8 cellular contexts compared by ENCODE assay signal in genomic region chr20:20360464-20360863, GRCh38. TPM values are rescaled to one million over a fixed set of nuclear protein-coding genes. Genes with fewer than 3 reads are reported as not detected.
DNase-seq lines count a peak whose midpoint lies in the region; ATAC-seq and TF ChIP-seq lines count a peak whose summit lies in the region.

No MANE protein-coding gene starts in this region.

- H4K5ac ChIP-seq in IMR-90 (ENCODE audit: low read depth, low read length): no peak overlapping the region

- POLR2A ChIA-PET in IMR-90 (lab: Charles Lee; ENCODE audit: unreplicated experiment): no interaction called here

- H2BK20ac ChIP-seq in IMR-90 (ENCODE audit: low read depth, low read length): no peak overlapping the region

- no peak overlapping the region for H4K8ac ChIP-seq in IMR-90 (ENCODE audit: low read depth in 2 of 2, low read length in 2 of 2)

- H3K79me2 ChIP-seq in OCI-LY1 (ENCODE audit: insufficient read depth, low read length) (no peaks in the 10 kb centered on the region), hepatocyte (no peaks in the 10 kb centered on the region), smooth muscle cell (ENCODE audit: low read depth) (no peaks in the 10 kb centered on the region)

- no peak overlapping the region for H3K9ac ChIP-seq in IMR-90 (ENCODE audit: low read depth, low read length)
- H3K9ac ChIP-seq in OCI-LY1 (ENCODE audit: low read length): no peak overlapping the region
- no peak overlapping the region for H3K9ac ChIP-seq in smooth muscle cell (ENCODE audit: low read depth)

- H2AK5ac ChIP-seq in IMR-90 (ENCODE audit: low read depth, low read length): no peak overlapping the region

- peak; percentile 86 for TF ChIP-seq RAD21 in IMR-90 (IDR thresholded peaks at IDR 0.05; ENCODE audit: low read length)

- peak overlapping the region; percentile 9 for H2AFZ ChIP-seq in IMR-90 (replicated peaks; ENCODE audit: low read length, poor library complexity)
- H2AFZ ChIP-seq in OCI-LY1 (ENCODE audit: low read length): no peak overlapping the region
- no peak overlapping the region for H2AFZ ChIP-seq in hepatocyte
- no peak overlapping the region for H2AFZ ChIP-seq in smooth muscle cell (ENCODE audit: low read depth)

- no peak overlapping the region for H2BK15ac ChIP-seq in IMR-90 (ENCODE audit: low read depth, low read length)

- H3K4ac ChIP-seq in IMR-90 (ENCODE audit: low read depth, low read length): no peak overlapping the region

- TF ChIP-seq CTCF in C4-2B (conservative IDR thresholded peaks at IDR 0.05) (peak; percentile 91), IMR-90 (conservative IDR thresholded peaks at IDR 0.05; ENCODE audit: low read depth, low read length) (peak; percentile 92), OCI-LY1 (IDR thresholded peaks at IDR 0.05; ENCODE audit: low read length) (peak; percentile 78), astrocyte of the cerebellum (IDR thresholded peaks at IDR 0.05; ENCODE audit: low read depth, low read length, missing control alignments) (peak; percentile 94), hepatocyte (IDR thresholded peaks at IDR 0.05; ENCODE audit: poor library complexity) (peak; percentile 86), smooth muscle cell (IDR thresholded peaks at IDR 0.05; ENCODE audit: borderline replicate concordance, insufficient read depth, poor library complexity, severe bottlenecking) (peak; percentile 79)

- H3K14ac ChIP-seq in IMR-90 (replicated peaks; ENCODE audit: low read depth, low read length): no peak overlapping the region

- WGBS in IMR-90 (ENCODE audit: extremely low coverage in 2 of 2, insufficient read length in 1 of 2), 2 experiments: no CpG with 5 or more reads among the region's 6 CpGs
- WGBS in hepatocyte (ENCODE audit: low lambda C conversion rate, missing lambda C conversion rate): 4% methylated on average over 6 of the region's 6 CpGs
- 3% methylated on average over 6 of the region's 6 CpGs for WGBS in smooth muscle cell (ENCODE audit: low lambda C conversion rate)

- CTCF ChIA-PET in IMR-90 (lab: Yijun Ruan, JAX): interaction anchor here (1.9 kb wide), 1 partner anchor 11 kb away, joined by 4 read pairs; no protein-coding TSS in a partner anchor

- H3K4me1 ChIP-seq in IMR-90 (ENCODE audit: control insufficient read depth, insufficient read depth, low read length) (no peaks in the 10 kb centered on the region), OCI-LY1 (ENCODE audit: insufficient read depth, low read length, severe bottlenecking) (no peaks in the 10 kb centered on the region), hepatocyte (ENCODE audit: insufficient read depth) (peaks cover 7% of the 10 kb centered on the region), smooth muscle cell (ENCODE audit: low read depth) (no peaks in the 10 kb centered on the region)

- H3K27me3 ChIP-seq in IMR-90 (ENCODE audit: control insufficient read depth, insufficient read depth, low read length): peaks cover 47% of the 10 kb centered on the region
- no peaks in the 10 kb centered on the region for H3K27me3 ChIP-seq in OCI-LY1 (ENCODE audit: insufficient read depth, low read length)
- peaks cover 67% of the 10 kb centered on the region for H3K27me3 ChIP-seq in hepatocyte
- H3K27me3 ChIP-seq in smooth muscle cell (ENCODE audit: low read depth): peaks cover 72% of the 10 kb centered on the region

- H3K4me3 ChIP-seq in IMR-90 (ENCODE audit: insufficient read depth, low read depth, low read length) (no peak overlapping the region), OCI-LY1 (ENCODE audit: low read depth, low read length, poor library complexity, severe bottlenecking) (no peak overlapping the region), astrocyte of the cerebellum (ENCODE audit: low read depth, low read length) (no peak overlapping the region), hepatocyte (no peak overlapping the region), smooth muscle cell (no peak overlapping the region)

- no peak overlapping the region for H4K91ac ChIP-seq in IMR-90 (ENCODE audit: insufficient read depth, low read depth, low read length)

- H3K27ac ChIP-seq in C4-2B: no peak overlapping the region
- H3K27ac ChIP-seq in IMR-90 (ENCODE audit: insufficient read depth, low read length): no peak overlapping the region
- no peak overlapping the region for H3K27ac ChIP-seq in OCI-LY1 (ENCODE audit: low read depth, low read length, poor library complexity, severe bottlenecking)
- H3K27ac ChIP-seq in hepatocyte: no peak overlapping the region
- no peak overlapping the region for H3K27ac ChIP-seq in smooth muscle cell (ENCODE audit: low read depth)

- peak; percentile 69 for DNase-seq in IMR-90
- DNase-seq in astrocyte of the cerebellum (ENCODE audit: low read depth): peak; percentile 33
- DNase-seq in hepatocyte (ENCODE audit: low spot score): peak; percentile 82
- no peak for DNase-seq in smooth muscle cell (lab: John Stamatoyannopoulos, UW; ENCODE audit: unreplicated experiment)

- H3K36me3 ChIP-seq in IMR-90 (ENCODE audit: control insufficient read depth, insufficient read depth, low read length) (no peaks in the 10 kb centered on the region), OCI-LY1 (ENCODE audit: insufficient read depth, low read length) (no peaks in the 10 kb centered on the region), hepatocyte (replicated peaks; ENCODE audit: insufficient read depth, low read depth) (no peaks in the 10 kb centered on the region), smooth muscle cell (ENCODE audit: low read depth) (no peaks in the 10 kb centered on the region)

- H2BK120ac ChIP-seq in IMR-90 (ENCODE audit: low read depth, low read length): no peak overlapping the region

- H3F3A ChIP-seq in OCI-LY1 (ENCODE audit: insufficient read depth, low read length) (no peaks in the 10 kb centered on the region), smooth muscle cell (ENCODE audit: low read depth) (no peaks in the 10 kb centered on the region)

- no peak overlapping the region for H3K18ac ChIP-seq in IMR-90 (ENCODE audit: low read depth, low read length)

- no peak for TF ChIP-seq POLR2A in IMR-90 (IDR thresholded peaks at IDR 0.05; ENCODE audit: low read depth, low read length)

- H2AK9ac ChIP-seq in IMR-90 (replicated peaks; ENCODE audit: low read depth, low read length, poor library complexity): no peak overlapping the region

- H3K56ac ChIP-seq in IMR-90 (ENCODE audit: extremely low read depth, insufficient read depth, low read length): no peak overlapping the region

- H4K20me1 ChIP-seq in IMR-90 (ENCODE audit: insufficient read depth, low read length) (no peaks in the 10 kb centered on the region), OCI-LY1 (ENCODE audit: insufficient read depth, low read length) (no peaks in the 10 kb centered on the region), hepatocyte (ENCODE audit: insufficient read depth, poor library complexity, severe bottlenecking) (no peaks in the 10 kb centered on the region), smooth muscle cell (ENCODE audit: low read depth) (no peaks in the 10 kb centered on the region)

- dilution Hi-C loops in IMR-90 (cut with HindIII; ENCODE audit: low sequenced_read_pairs, unreplicated experiment): no loop called here

- H3K9me3 ChIP-seq in IMR-90 (ENCODE audit: control insufficient read depth, insufficient read depth, low read length) (peaks cover 3% of the 10 kb centered on the region; the same call in 1 of the 2 replicates), OCI-LY1 (ENCODE audit: low read length) (no peaks in the 10 kb centered on the region), hepatocyte (ENCODE audit: low read depth) (no peaks in the 10 kb centered on the region), smooth muscle cell (replicated peaks; ENCODE audit: low read depth) (no peaks in the 10 kb centered on the region)

- H2BK5ac ChIP-seq in IMR-90 (ENCODE audit: low read depth, low read length, poor library complexity, severe bottlenecking): no peak overlapping the region

- H3K79me1 ChIP-seq in IMR-90 (ENCODE audit: low read depth in 1 of 2, low read length in 2 of 2): no peaks in the 10 kb centered on the region

- BruUV-seq in IMR-90 (replicated peaks; lab: Mats Ljungman, UMichigan): no TSS peak

- peak; percentile 76 for ATAC-seq in GM18907 (IDR thresholded peaks at IDR 0.05; ENCODE audit: unreplicated experiment)
- ATAC-seq in IMR-90 (ENCODE audit: low read depth): peak; percentile 98
- no peak for ATAC-seq in GM19452 (IDR thresholded peaks at IDR 0.05; ENCODE audit: unreplicated experiment)

- H3K9me2 ChIP-seq in OCI-LY1 (ENCODE audit: low read depth, low read length) (no peaks in the 10 kb centered on the region), hepatocyte (replicated peaks; ENCODE audit: insufficient read depth) (no peaks in the 10 kb centered on the region)

- H3K4me2 ChIP-seq in IMR-90 (ENCODE audit: low read depth, low read length) (peak overlapping the region; percentile 56; the same call in 1 of the 2 replicates), OCI-LY1 (ENCODE audit: low read length) (no peak overlapping the region), hepatocyte (peak overlapping the region; percentile 19), smooth muscle cell (no peak overlapping the region)

- no peak overlapping the region for H3K23ac ChIP-seq in IMR-90 (ENCODE audit: low read depth, low read length)

- H3K9me1 ChIP-seq in IMR-90 (ENCODE audit: insufficient read depth, low read length): no peaks in the 10 kb centered on the region

- intact Hi-C loops in IMR-90 (cut with micrococcal nuclease): loop anchor here (1.0 to 2.0 kb wide), 3 partner anchors 208 to 276 kb away; no protein-coding TSS in a partner anchor

- in situ Hi-C loops in IMR-90 (cut with MboI; ENCODE audit: low sequenced_read_pairs) (loop anchor here (5.0 kb wide), 1 partner anchor 207 kb away; no protein-coding TSS in a partner anchor), astrocyte of the cerebellum (cut with HindIII; ENCODE audit: low sequenced_read_pairs) (loop anchor here (25.0 kb wide), 1 partner anchor 202 kb away; no protein-coding TSS in a partner anchor)

TF ChIP-seq in IMR-90, 13 proteins besides CTCF, POLR2A, EP300 and RAD21:
- no peak for TF ChIP-seq MAFK (IDR thresholded peaks at IDR 0.05; ENCODE audit: low read depth, low read length)
- peak; percentile 92 for TF ChIP-seq SMC3 (IDR thresholded peaks at IDR 0.05; ENCODE audit: low read depth, low read length)

RNA-seq across cellular contexts. Expression of gene INSM1, which starts 7.4 kb away (rescaled TPM):
- total RNA-seq in IMR-90 (2012; rRNA removed): not detected in 2 replicates
- polyA plus RNA-seq in IMR-90 (2012; rRNA removed): not detected in 2 replicates
- polyA plus RNA-seq in IMR-90 (2012; cell fraction: cytosol; rRNA removed): 0.01 TPM in 1 of 2 replicates, not detected in the other
- not detected in 2 replicates for polyA plus RNA-seq in IMR-90 (2012; cell fraction: nucleus; rRNA removed; ENCODE audit: low replicate concordance)
- total RNA-seq in hepatocyte: 0.92 and 1.7 TPM in 2 replicates
- polyA plus RNA-seq in hepatocyte: 1.3 and 2.3 TPM in 2 replicates
- total RNA-seq in smooth muscle cell: not detected in 2 replicates
- not detected in 2 replicates for polyA plus RNA-seq in smooth muscle cell

Comparison
In these comparisons a context has a peak if more than half of its experiments do, and no peak if none do; other contexts are left out.
1. H3K4me2 ChIP-seq: peak in IMR-90 (single experiment) and hepatocyte (single experiment); none in OCI-LY1 (single experiment) and smooth muscle cell (single experiment).
2. Peak in every context shown above with its lines, with median percentiles within 50 percentile points of each other: CTCF ChIP-seq.